ENCODE assay signal across 24 cellular contexts in the genomic region with DNA sequence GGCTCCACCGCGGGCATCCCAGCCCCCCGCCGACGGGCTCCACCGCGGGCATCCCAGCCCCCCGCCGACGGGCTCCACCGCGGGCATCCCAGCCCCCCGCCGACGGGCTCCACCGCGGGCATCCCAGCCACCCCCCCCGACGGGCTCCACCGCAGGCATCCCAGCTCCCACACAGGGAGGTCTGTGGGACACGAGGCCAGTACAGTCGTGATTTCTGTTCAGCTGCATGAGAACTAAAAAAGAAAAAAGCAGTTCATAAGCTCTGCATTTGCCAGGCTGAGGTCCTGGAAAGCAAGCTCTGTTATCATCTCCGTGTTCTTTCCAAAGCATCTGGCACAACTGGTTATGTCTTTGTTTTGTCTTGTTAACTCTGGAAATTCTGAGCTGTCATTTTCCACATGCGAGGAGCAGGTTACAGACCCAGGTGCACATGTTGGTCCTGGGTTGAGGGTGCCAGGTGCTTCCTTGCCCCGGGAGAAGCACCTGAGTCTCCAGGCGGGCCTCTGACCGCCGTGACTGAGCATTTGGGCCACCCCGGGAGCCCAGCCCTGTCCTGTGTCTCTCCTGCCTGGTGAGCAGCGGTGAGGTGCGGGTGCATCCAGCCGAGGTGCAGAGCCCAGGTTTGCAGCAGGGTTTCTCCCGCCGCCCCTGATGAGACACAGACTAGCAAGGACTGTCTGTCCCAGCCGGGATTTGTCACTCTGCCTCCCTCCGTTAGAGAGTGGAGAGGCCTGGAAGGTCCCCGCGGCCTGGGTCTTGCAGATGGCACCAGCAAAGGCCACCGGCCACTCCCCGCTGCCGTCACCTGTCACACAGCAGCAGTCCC. TPM values are rescaled to one million over a fixed set of nuclear protein-coding genes. Genes with fewer than 3 reads are reported as not detected.
A peak's percentile ranks its signal among the peaks of the same experiment; 100 is the strongest.
DNase-seq lines count a peak whose midpoint lies in the region; ATAC-seq, FAIRE-seq and TF ChIP-seq lines count a peak whose summit lies in the region.
"Had no signal": no experiment of that assay in that cellular context is flagged by ENCODE, and none has a peak within 500 bp of the region (broad histone marks: within the 10 kb centered on the region; RNA-seq: fewer than 3 reads in every experiment).

No MANE protein-coding gene starts in this region.

- intact Hi-C loops in HCT116 (cut with micrococcal nuclease): no loop called here

- no peaks in the 10 kb centered on the region for H3K9me2 ChIP-seq in HCT116 (ENCODE audit: insufficient read depth)

- BruUV-seq in HCT116 (replicated peaks; lab: Mats Ljungman, UMichigan): no TSS peak

- peaks cover 24 to 97% (median 81%) of the 10 kb centered on the region in 11 experiments; a peak in 21 of 22 replicates for H4K20me1 ChIP-seq in BLaER1 treated with 17β-estradiol and CSF1 and Interleukin-3, amounts not matched to agents 10 nM and 100 nM
- no peaks in the 10 kb centered on the region for H4K20me1 ChIP-seq in HCT116 (ENCODE audit: insufficient read depth)

- no peak overlapping the region for H3K4me3 Mint-ChIP-seq in nephron progenitor cell
- H3K4me3 Mint-ChIP-seq in effector memory CD8-positive, alpha-beta T cell: no peak overlapping the region
- no peak overlapping the region for H3K4me3 Mint-ChIP-seq in activated T-helper 17 cell treated with anti-CD3 and anti-CD28 coated beads, Interleukin-2, amount 50 U/mL, for 72 hours
- H3K4me3 Mint-ChIP-seq: activated CD4-positive, alpha-beta T cell treated with anti-CD3 and anti-CD28 coated beads, Interleukin-2, amount 10 ng/mL, durations not matched to agents 7 days and 5 days; activated naive CD8-positive, alpha-beta T cell treated with anti-CD3 and anti-CD28 coated beads, Interleukin-2, amount 50 U/mL, for 24 hours; activated T-cell treated with anti-CD3 and anti-CD28 coated beads, Interleukin-2, amount 50 U/mL, for 24 hours; central memory CD8-positive, alpha-beta T cell; natural killer cell treated with Interleukin-12 subunit alpha and Interleukin-12 subunit beta and Interleukin-15 and Interleukin-18, amount 100 ng/mL, for 72 hours; WTC11 had no signal

- H3K36me3 ChIP-seq in BLaER1 treated with 17β-estradiol and CSF1 and Interleukin-3, amounts not matched to agents 10 nM and 100 nM: peaks cover 0 to 33% (median 13%) of the 10 kb centered on the region in 11 experiments; a peak in 13 of 22 replicates
- H3K36me3 ChIP-seq in HCT116 (ENCODE audit: control insufficient read depth in 1 of 2, insufficient read depth in 2 of 2, low read length in 2 of 2): no peaks in the 10 kb centered on the region

- peak overlapping the region; percentile 98 for H3K27ac Mint-ChIP-seq in nephron progenitor cell
- H3K27ac Mint-ChIP-seq in effector memory CD8-positive, alpha-beta T cell: no peak overlapping the region
- no peak overlapping the region for H3K27ac Mint-ChIP-seq in activated T-helper 17 cell treated with anti-CD3 and anti-CD28 coated beads, Interleukin-2, amount 50 U/mL, for 72 hours
- H3K27ac Mint-ChIP-seq: activated CD4-positive, alpha-beta T cell treated with anti-CD3 and anti-CD28 coated beads, Interleukin-2, amount 10 ng/mL, durations not matched to agents 7 days and 5 days; activated naive CD8-positive, alpha-beta T cell treated with anti-CD3 and anti-CD28 coated beads, Interleukin-2, amount 50 U/mL, for 24 hours; activated T-cell treated with anti-CD3 and anti-CD28 coated beads, Interleukin-2, amount 50 U/mL, for 24 hours; natural killer cell treated with Interleukin-12 subunit alpha and Interleukin-12 subunit beta and Interleukin-15 and Interleukin-18, amount 100 ng/mL, for 72 hours had no signal

- ATAC-seq in HCT116: no peak
- no peak for ATAC-seq in effector memory CD8-positive, alpha-beta T cell (replicated peaks)
- no peak for ATAC-seq in activated T-helper 17 cell treated with anti-CD3 and anti-CD28 coated beads, Interleukin-2, amount 50 U/mL, for 72 hours (replicated peaks)
- ATAC-seq: activated naive CD8-positive, alpha-beta T cell treated with anti-CD3 and anti-CD28 coated beads, Interleukin-2, amount 50 U/mL, for 24 hours; gastroesophageal sphincter; lower lobe of right lung; natural killer cell treated with Interleukin-12 subunit alpha and Interleukin-12 subunit beta and Interleukin-15 and Interleukin-18, amount 100 ng/mL, for 72 hours; upper lobe of right lung; WTC11 had no signal

- POLR2A ChIA-PET in HCT116 (lab: Charles Lee): no interaction called here

- peak overlapping the region in 4 of 11 experiments; percentile 6 to 41 (median 18); a peak in 4 of 22 replicates for H3K9ac ChIP-seq in BLaER1 treated with 17β-estradiol and CSF1 and Interleukin-3, amounts not matched to agents 10 nM and 100 nM
- no peak overlapping the region for H3K9ac ChIP-seq in HCT116 (ENCODE audit: low read length)

- RAD21 ChIA-PET in HCT116 (lab: Charles Lee; ENCODE audit: low non-redundant PET in 1 of 2, low total read pairs in 2 of 2, uncharacterized antibody in 2 of 2, unreplicated experiment in 2 of 2): no interaction called here

- H3K9me3 ChIP-seq in BLaER1 treated with 17β-estradiol and CSF1 and Interleukin-3, amounts not matched to agents 10 nM and 100 nM (replicated peaks in 1 of 11): no peaks in the 10 kb centered on the region
- no peaks in the 10 kb centered on the region for H3K9me3 ChIP-seq in HCT116 (ENCODE audit: control insufficient read depth in 1 of 2, insufficient read depth in 1 of 2, low read depth in 1 of 2, low read length in 2 of 2)
- H3K9me3 ChIP-seq: gastroesophageal sphincter, lower lobe of right lung, upper lobe of right lung had no signal

- CTCF ChIA-PET in HCT116 (lab: Charles Lee): no interaction called here

- no peak for TF ChIP-seq RAD21 in HCT116 (IDR thresholded peaks at IDR 0.05; ENCODE audit: low read depth)

- no peaks in the 10 kb centered on the region for H3K27me3 ChIP-seq in BLaER1 treated with 17β-estradiol and CSF1 and Interleukin-3, amounts not matched to agents 10 nM and 100 nM
- H3K27me3 ChIP-seq in HCT116 (ENCODE audit: insufficient read depth, low read length): no peaks in the 10 kb centered on the region
- H3K27me3 ChIP-seq: gastroesophageal sphincter, upper lobe of right lung had no signal

- H3K4me3 ChIP-seq in BLaER1 treated with 17β-estradiol and CSF1 and Interleukin-3, amounts not matched to agents 10 nM and 100 nM: no peak overlapping the region
- H3K4me3 ChIP-seq in HCT116 (replicated peaks in 1 of 2; ENCODE audit: low read depth in 1 of 2, low read length in 2 of 2): no peak overlapping the region
- H3K4me3 ChIP-seq: gastroesophageal sphincter, lower lobe of right lung, upper lobe of right lung had no signal

- H3K4me2 ChIP-seq in BLaER1 treated with 17β-estradiol and CSF1 and Interleukin-3, amounts not matched to agents 10 nM and 100 nM: peak overlapping the region in 8 of 11 experiments; percentile 10 to 62 (median 38); a peak in 13 of 22 replicates
- peak overlapping the region; percentile 62 for H3K4me2 ChIP-seq in HCT116 (ENCODE audit: low read length)

- DNase-seq in HCT116 (ENCODE audit: low read depth, low spot score) (no peak), astrocyte of the hippocampus (ENCODE audit: low read depth, low spot score) (peak; percentile 45), nephron progenitor cell (no peak), frontal cortex (ENCODE audit: low spot score in 2 of 2) (no peak), iPS-NIHi11 (ENCODE audit: low spot score) (no peak)
- DNase-seq in effector memory CD8-positive, alpha-beta T cell: no peak
- DNase-seq: activated CD4-positive, alpha-beta T cell treated with anti-CD3 and anti-CD28 coated beads, Interleukin-2, amount 10 ng/mL, durations not matched to agents 7 days and 5 days; activated naive CD8-positive, alpha-beta T cell treated with anti-CD3 and anti-CD28 coated beads, Interleukin-2, amount 50 U/mL, for 24 hours; activated T-cell treated with anti-CD3 and anti-CD28 coated beads, Interleukin-2, amount 50 U/mL, for 24 hours; Calu3; lower lobe of right lung; NCI-H1694 treated with DMSO at 0.1 percent for 48 hours; NCI-H226; NCI-H748 treated with DMSO at 0.1 percent for 48 hours; stimulated activated CD4-positive, alpha-beta T cell treated with anti-CD3 and anti-CD28 coated beads, Interleukin-4, amount 100 ng/mL, for 4 hours; T-helper 1 cell; upper lobe of right lung had no signal

- peaks cover 0 to 46% (median 36%) of the 10 kb centered on the region in 10 experiments; a peak in 16 of 20 replicates for H3K4me1 ChIP-seq in BLaER1 treated with 17β-estradiol and CSF1 and Interleukin-3, amounts not matched to agents 10 nM and 100 nM
- H3K4me1 ChIP-seq in HCT116 (ENCODE audit: control insufficient read depth in 1 of 2, insufficient read depth in 2 of 2, low read length in 2 of 2): peaks cover 12 to 28% of the 10 kb centered on the region in 2 experiments

- TF ChIP-seq CTCF in HCT116 (IDR thresholded peaks at IDR 0.05 in 2 of 3, conservative IDR thresholded peaks at IDR 0.05 in 1 of 3; ENCODE audit: borderline replicate concordance in 1 of 3, insufficient read depth in 1 of 3, low read depth in 2 of 3, low read length in 2 of 3) (no peak), nephron progenitor cell (IDR thresholded peaks at IDR 0.05) (no peak)

- peaks cover 44% of the 10 kb centered on the region for H3K4me1 Mint-ChIP-seq in nephron progenitor cell
- no peaks in the 10 kb centered on the region for H3K4me1 Mint-ChIP-seq in effector memory CD8-positive, alpha-beta T cell (ENCODE audit: low read depth in 2 of 2)
- no peaks in the 10 kb centered on the region for H3K4me1 Mint-ChIP-seq in activated T-helper 17 cell treated with anti-CD3 and anti-CD28 coated beads, Interleukin-2, amount 50 U/mL, for 72 hours
- H3K4me1 Mint-ChIP-seq: activated CD4-positive, alpha-beta T cell treated with anti-CD3 and anti-CD28 coated beads, Interleukin-2, amount 10 ng/mL, durations not matched to agents 7 days and 5 days; activated naive CD8-positive, alpha-beta T cell treated with anti-CD3 and anti-CD28 coated beads, Interleukin-2, amount 50 U/mL, for 24 hours; central memory CD8-positive, alpha-beta T cell had no signal

- H3K9me3 Mint-ChIP-seq in nephron progenitor cell: no peaks in the 10 kb centered on the region
- H3K9me3 Mint-ChIP-seq in effector memory CD8-positive, alpha-beta T cell: no peaks in the 10 kb centered on the region
- no peaks in the 10 kb centered on the region for H3K9me3 Mint-ChIP-seq in activated T-helper 17 cell treated with anti-CD3 and anti-CD28 coated beads, Interleukin-2, amount 50 U/mL, for 72 hours
- H3K9me3 Mint-ChIP-seq: activated CD4-positive, alpha-beta T cell treated with anti-CD3 and anti-CD28 coated beads, Interleukin-2, amount 10 ng/mL, durations not matched to agents 7 days and 5 days; activated naive CD8-positive, alpha-beta T cell treated with anti-CD3 and anti-CD28 coated beads, Interleukin-2, amount 50 U/mL, for 24 hours; activated T-cell treated with anti-CD3 and anti-CD28 coated beads, Interleukin-2, amount 50 U/mL, for 24 hours; central memory CD8-positive, alpha-beta T cell; natural killer cell treated with Interleukin-12 subunit alpha and Interleukin-12 subunit beta and Interleukin-15 and Interleukin-18, amount 100 ng/mL, for 72 hours; WTC11 had no signal

- H3K27ac ChIP-seq in BLaER1 treated with 17β-estradiol and CSF1 and Interleukin-3, amounts not matched to agents 10 nM and 100 nM: no peak overlapping the region
- H3K27ac ChIP-seq in HCT116 (ENCODE audit: low read depth, low read length): peak overlapping the region; percentile 53; the same call in 1 of the 2 replicates

- H2AFZ ChIP-seq in HCT116 (ENCODE audit: low read depth, low read length, poor library complexity, severe bottlenecking): no peak overlapping the region

- FAIRE-seq in frontal cortex (lab: Jason Lieb, UNC): no peak
- FAIRE-seq: RCC 7860 had no signal

- no peaks in the 10 kb centered on the region for H3K27me3 Mint-ChIP-seq in nephron progenitor cell (ENCODE audit: low read depth, poor library complexity)
- no peaks in the 10 kb centered on the region for H3K27me3 Mint-ChIP-seq in effector memory CD8-positive, alpha-beta T cell
- no peaks in the 10 kb centered on the region for H3K27me3 Mint-ChIP-seq in activated T-helper 17 cell treated with anti-CD3 and anti-CD28 coated beads, Interleukin-2, amount 50 U/mL, for 72 hours
- H3K27me3 Mint-ChIP-seq: activated CD4-positive, alpha-beta T cell treated with anti-CD3 and anti-CD28 coated beads, Interleukin-2, amount 10 ng/mL, durations not matched to agents 7 days and 5 days; activated naive CD8-positive, alpha-beta T cell treated with anti-CD3 and anti-CD28 coated beads, Interleukin-2, amount 50 U/mL, for 24 hours; activated T-cell treated with anti-CD3 and anti-CD28 coated beads, Interleukin-2, amount 50 U/mL, for 24 hours; central memory CD8-positive, alpha-beta T cell; natural killer cell treated with Interleukin-12 subunit alpha and Interleukin-12 subunit beta and Interleukin-15 and Interleukin-18, amount 100 ng/mL, for 72 hours had no signal

- H3K79me2 ChIP-seq in HCT116 (ENCODE audit: insufficient read depth, low read length): no peaks in the 10 kb centered on the region

- TF ChIP-seq POLR2A in HCT116 (IDR thresholded peaks at IDR 0.05; ENCODE audit: borderline replicate concordance, extremely low read depth, insufficient read depth, insufficient read length): no peak

- no peaks in the 10 kb centered on the region for H3K36me3 Mint-ChIP-seq in nephron progenitor cell (ENCODE audit: low read depth)
- H3K36me3 Mint-ChIP-seq in effector memory CD8-positive, alpha-beta T cell (ENCODE audit: insufficient read depth): peaks cover 3% of the 10 kb centered on the region
- H3K36me3 Mint-ChIP-seq in activated T-helper 17 cell treated with anti-CD3 and anti-CD28 coated beads, Interleukin-2, amount 50 U/mL, for 72 hours (ENCODE audit: low read depth): no peaks in the 10 kb centered on the region
- H3K36me3 Mint-ChIP-seq: natural killer cell treated with Interleukin-12 subunit alpha and Interleukin-12 subunit beta and Interleukin-15 and Interleukin-18, amount 100 ng/mL, for 72 hours; WTC11 had no signal

RNA-seq across cellular contexts. Expression of a gene that starts 9.9 kb away (rescaled TPM):
- 0.47 TPM for total RNA-seq in HCT116 (2021; ENCODE audit: unreplicated experiment)
- polyA plus RNA-seq in HCT116 (2012): 0.17 and 0.26 TPM in 2 replicates
- 0.41 TPM for total RNA-seq in frontal cortex
- under 1 TPM; 0.45 to 0.53 TPM for total RNA-seq in activated T-helper 17 cell treated with anti-CD3 and anti-CD28 coated beads, Interleukin-2, amount 50 U/mL, for 72 hours

RNA-seq across cellular contexts. Expression of a gene that starts 15.2 kb away (rescaled TPM):
- total RNA-seq in HCT116 (2021; ENCODE audit: unreplicated experiment) (85.7 TPM), frontal cortex (31.8 TPM)
- polyA plus RNA-seq in HCT116 (2012): 120 and 130 TPM in 2 replicates
- total RNA-seq in activated T-helper 17 cell treated with anti-CD3 and anti-CD28 coated beads, Interleukin-2, amount 50 U/mL, for 72 hours: 100 to 1,000 TPM in 1 of 2 donors, 10 to 100 TPM in 1; 87.4 to 115 TPM

RNA-seq across cellular contexts. Expression of a gene that starts 20.7 kb away (rescaled TPM):
- total RNA-seq in HCT116 (2021; ENCODE audit: unreplicated experiment): 34.9 TPM
- 36.7 and 37.1 TPM in 2 replicates for polyA plus RNA-seq in HCT116 (2012)
- total RNA-seq in frontal cortex: 9.8 TPM
- total RNA-seq in activated T-helper 17 cell treated with anti-CD3 and anti-CD28 coated beads, Interleukin-2, amount 50 U/mL, for 72 hours: 10 to 100 TPM; 29.2 to 54.5 TPM

RNA-seq across cellular contexts. Expression of a gene that starts 28.3 kb away (rescaled TPM):
- total RNA-seq in HCT116 (2021; ENCODE audit: unreplicated experiment) (73.7 TPM), frontal cortex (8.2 TPM)
- polyA plus RNA-seq in HCT116 (2012): 45.4 and 47.6 TPM in 2 replicates
- 10 to 100 TPM; 50.7 to 93.9 TPM for total RNA-seq in activated T-helper 17 cell treated with anti-CD3 and anti-CD28 coated beads, Interleukin-2, amount 50 U/mL, for 72 hours

RNA-seq across cellular contexts. Expression of a gene that starts 31.0 kb away (rescaled TPM):
- total RNA-seq in HCT116 (2021; ENCODE audit: unreplicated experiment): 14.1 TPM
- 15.1 and 18.8 TPM in 2 replicates for polyA plus RNA-seq in HCT116 (2012)
- total RNA-seq in frontal cortex: 25.3 TPM
- 10 to 100 TPM; 12.9 TPM for total RNA-seq in activated T-helper 17 cell treated with anti-CD3 and anti-CD28 coated beads, Interleukin-2, amount 50 U/mL, for 72 hours
